Comparison of ENCODE assay signal across 15 cellular contexts in genomic region chr4:70778888-70779422, GRCh38. TPM values are rescaled to one million over a fixed set of nuclear protein-coding genes. Genes with fewer than 3 reads are reported as not detected.
DNase-seq lines count a peak whose midpoint lies in the region; ATAC-seq and TF ChIP-seq lines count a peak whose summit lies in the region.
"Had no signal": no experiment of that assay in that cellular context is flagged by ENCODE, and none has a peak within 500 bp of the region (broad histone marks: within the 10 kb centered on the region; RNA-seq: fewer than 3 reads in every experiment).

No MANE protein-coding gene starts in this region.

- peaks cover 1% of the 10 kb centered on the region for H3K4me1 Mint-ChIP-seq in mesothelial cell of epicardium
- H3K4me1 Mint-ChIP-seq in naive thymus-derived CD4-positive, alpha-beta T cell: peaks cover 0 to 2% (median 0%) of the 10 kb centered on the region in 7 donors

- H3K27ac ChIP-seq in C4-2B (peak overlapping the region; percentile 23; the same call in 1 of the 2 replicates), fibroblast of lung (ENCODE audit: insufficient read depth, low read length) (no peak overlapping the region)
- no peak overlapping the region for H3K27ac ChIP-seq in naive thymus-derived CD4-positive, alpha-beta T cell (ENCODE audit: low read depth, low read length)
- H3K27ac ChIP-seq: BLaER1, coronary artery, skin epidermis had no signal

- H3K36me3 Mint-ChIP-seq in mesothelial cell of epicardium: peaks cover 18% of the 10 kb centered on the region
- peaks cover 0 to 22% (median 0%) of the 10 kb centered on the region in 5 donors for H3K36me3 Mint-ChIP-seq in naive thymus-derived CD4-positive, alpha-beta T cell

- CTCF ChIA-PET in naive thymus-derived CD4-positive, alpha-beta T cell (lab: Charles Lee): no interaction called here

- peak overlapping the region; percentile 24 for H3K27ac Mint-ChIP-seq in mesothelial cell of epicardium
- H3K27ac Mint-ChIP-seq in naive thymus-derived CD4-positive, alpha-beta T cell: peak overlapping the region in 1 of 9 donors; percentile 41

- no peaks in the 10 kb centered on the region for H3K9me3 Mint-ChIP-seq in mesothelial cell of epicardium
- no peaks in the 10 kb centered on the region for H3K9me3 Mint-ChIP-seq in naive thymus-derived CD4-positive, alpha-beta T cell

- no peaks in the 10 kb centered on the region for H3K79me2 ChIP-seq in fibroblast of lung (ENCODE audit: control insufficient read depth, insufficient read depth, low read length)

- DNase-seq in NCI-H2196 (lab: John Stamatoyannopoulos, UW; ENCODE audit: unreplicated experiment) (peak; percentile 51), fibroblast of lung (ENCODE audit: low read depth in 2 of 2) (peak; percentile 58 to 87), mesothelial cell of epicardium (ENCODE audit: low spot score in 2 of 2, unreplicated experiment in 2 of 2) (no peak), KG1 (lab: John Stamatoyannopoulos, UW) (no peak), NCI-H2171 (lab: John Stamatoyannopoulos, UW) (no peak), SW480 (ENCODE audit: low spot score) (no peak)
- DNase-seq in naive thymus-derived CD4-positive, alpha-beta T cell: no peak
- DNase-seq: activated CD4-positive, alpha-beta T cell treated with anti-CD3 and anti-CD28 coated beads, Interleukin-2, amount 50 U/mL, for 4 hours; activated naive CD4-positive, alpha-beta T cell treated with Interleukin-2 at 50 U/mL for 16 hours; NCI-H1436 treated with DMSO at 0.1 percent for 48 hours; SW 1271 had no signal

- H3K36me3 ChIP-seq in fibroblast of lung (ENCODE audit: control insufficient read depth, insufficient read depth, low read length): peaks cover 7% of the 10 kb centered on the region
- no peaks in the 10 kb centered on the region for H3K36me3 ChIP-seq in naive thymus-derived CD4-positive, alpha-beta T cell (ENCODE audit: control insufficient read depth in 2 of 3, insufficient read depth in 3 of 3, low read length in 3 of 3)

- no peaks in the 10 kb centered on the region for H3K4me1 ChIP-seq in fibroblast of lung (ENCODE audit: control insufficient read depth, extremely low read depth, insufficient read depth, low read length)
- no peaks in the 10 kb centered on the region for H3K4me1 ChIP-seq in naive thymus-derived CD4-positive, alpha-beta T cell (ENCODE audit: control insufficient read depth in 2 of 2, insufficient read depth in 2 of 2, low read length in 2 of 2)
- H3K4me1 ChIP-seq: BLaER1 had no signal

- no peaks in the 10 kb centered on the region for H3K27me3 Mint-ChIP-seq in mesothelial cell of epicardium (ENCODE audit: low read depth)
- no peaks in the 10 kb centered on the region for H3K27me3 Mint-ChIP-seq in naive thymus-derived CD4-positive, alpha-beta T cell

- H3K4me3 ChIP-seq in fibroblast of lung (replicated peaks in 1 of 4; ENCODE audit: control extremely low read depth in 1 of 4, insufficient read depth in 1 of 4, low read depth in 3 of 4, low read length in 4 of 4): no peak overlapping the region
- no peak overlapping the region for H3K4me3 ChIP-seq in naive thymus-derived CD4-positive, alpha-beta T cell (ENCODE audit: low read length)
- H3K4me3 ChIP-seq: BLaER1, coronary artery, skin epidermis had no signal

- intact Hi-C loops in naive thymus-derived CD4-positive, alpha-beta T cell (cut with micrococcal nuclease): no loop called here

- no peaks in the 10 kb centered on the region for H3K27me3 ChIP-seq in fibroblast of lung (ENCODE audit: control insufficient read depth, insufficient read depth, low read length)
- no peaks in the 10 kb centered on the region for H3K27me3 ChIP-seq in naive thymus-derived CD4-positive, alpha-beta T cell (ENCODE audit: control insufficient read depth in 2 of 2, insufficient read depth in 2 of 2, low read length in 2 of 2)
- H3K27me3 ChIP-seq: BLaER1 had no signal

- POLR2A ChIA-PET in naive thymus-derived CD4-positive, alpha-beta T cell (lab: Charles Lee): interaction anchor here (0.6 kb wide), 1 partner anchor 20 kb away, joined by 3 read pairs; no protein-coding TSS in a partner anchor

- H3K9me3 ChIP-seq in fibroblast of lung (ENCODE audit: control insufficient read depth, insufficient read depth, low read depth, low read length): no peaks in the 10 kb centered on the region
- H3K9me3 ChIP-seq in naive thymus-derived CD4-positive, alpha-beta T cell (ENCODE audit: control insufficient read depth in 2 of 3, low read length in 3 of 3): no peaks in the 10 kb centered on the region
- H3K9me3 ChIP-seq: BLaER1 had no signal

- TF ChIP-seq CTCF in C4-2B (conservative IDR thresholded peaks at IDR 0.05) (no peak), fibroblast of lung (conservative IDR thresholded peaks at IDR 0.05 in 1 of 2, IDR thresholded peaks at IDR 0.05 in 1 of 2; ENCODE audit: low read depth in 1 of 2, low read length in 2 of 2) (no peak), mesothelial cell of epicardium (IDR thresholded peaks at IDR 0.05; ENCODE audit: unreplicated experiment) (no peak)

- no peak overlapping the region for H3K4me2 ChIP-seq in fibroblast of lung (ENCODE audit: extremely low read depth, insufficient read depth, low read length)
- H3K4me2 ChIP-seq: BLaER1 had no signal

- no peak overlapping the region for H2AFZ ChIP-seq in fibroblast of lung (ENCODE audit: low read length)

- H3K4me3 Mint-ChIP-seq in mesothelial cell of epicardium: no peak overlapping the region
- H3K4me3 Mint-ChIP-seq in naive thymus-derived CD4-positive, alpha-beta T cell: no peak overlapping the region

- ATAC-seq in naive thymus-derived CD4-positive, alpha-beta T cell: no peak

- H4K20me1 ChIP-seq in fibroblast of lung (ENCODE audit: control insufficient read depth, extremely low read depth, insufficient read depth, low read length): no peaks in the 10 kb centered on the region
- H4K20me1 ChIP-seq: BLaER1 had no signal

- no peak overlapping the region for H3K9ac ChIP-seq in fibroblast of lung (ENCODE audit: insufficient read depth, low read length)
- H3K9ac ChIP-seq: BLaER1 had no signal

RNA-seq across cellular contexts. Expression of gene RUFY3, which starts 57.2 kb away (rescaled TPM):
- total RNA-seq in fibroblast of lung (71.7 and 97.8 TPM in 2 replicates), mesothelial cell of epicardium (96.0 to 101 TPM (median 96.6 TPM) in 3 replicates)
- 23.6 and 36.3 TPM in 2 replicates for polyA plus RNA-seq in fibroblast of lung
- 16.4 and 21.3 TPM in 2 replicates for polyA plus RNA-seq in fibroblast of lung (2012)
- 6.6 and 10.0 TPM in 2 replicates for polyA minus RNA-seq in fibroblast of lung (ENCODE audit: low replicate concordance)
- total RNA-seq in naive thymus-derived CD4-positive, alpha-beta T cell: 10 to 100 TPM; 17.3 to 41.2 (median 39.3) TPM
- 1 to 10 TPM; 4.0 to 5.7 TPM for polyA plus RNA-seq in naive thymus-derived CD4-positive, alpha-beta T cell

Comparison
In these comparisons a context has a peak if more than half of its experiments do, and no peak if none do; other contexts are left out.
1. DNase-seq: peak in NCI-H2196 (single experiment) and fibroblast of lung (2 of 2); none in mesothelial cell of epicardium (0 of 2), naive thymus-derived CD4-positive, alpha-beta T cell (0 of 9), KG1 (single experiment), NCI-H2171 (single experiment) and SW480 (single experiment).